1 cellular context compared by ENCODE assay signal in the genomic region with DNA sequence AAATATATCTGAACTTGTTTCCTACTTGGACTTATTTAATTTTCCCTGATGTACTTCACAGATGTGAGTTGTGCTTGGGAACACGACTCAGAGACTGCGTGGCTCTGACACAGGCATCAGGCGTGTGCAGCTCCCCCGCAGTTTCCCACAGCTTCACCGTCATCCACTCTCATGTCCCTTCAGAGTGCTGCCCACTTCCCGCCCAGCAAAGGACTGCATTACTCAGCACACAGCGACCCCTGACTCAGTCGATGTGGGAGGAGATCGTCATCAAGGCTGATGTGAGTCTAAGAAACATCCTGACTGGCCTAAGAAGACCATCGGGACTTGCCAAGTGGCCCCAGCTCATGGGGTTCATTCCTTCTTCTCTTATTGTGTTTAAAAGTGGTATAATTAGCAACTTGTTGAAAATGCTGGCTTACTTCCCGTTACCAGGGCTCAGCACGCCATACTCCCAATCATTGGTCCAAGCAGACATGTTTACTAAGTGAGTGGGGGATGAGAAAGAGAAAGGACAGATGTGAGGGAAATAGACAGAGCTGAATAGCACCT.
TF ChIP-seq lines count a peak whose summit lies in the region.

No MANE protein-coding gene starts in this region.

TF ChIP-seq in GM23338, 12 proteins besides CTCF, POLR2A, EP300 and RAD21 (continued from another document):
- TF ChIP-seq, protein P1, sequence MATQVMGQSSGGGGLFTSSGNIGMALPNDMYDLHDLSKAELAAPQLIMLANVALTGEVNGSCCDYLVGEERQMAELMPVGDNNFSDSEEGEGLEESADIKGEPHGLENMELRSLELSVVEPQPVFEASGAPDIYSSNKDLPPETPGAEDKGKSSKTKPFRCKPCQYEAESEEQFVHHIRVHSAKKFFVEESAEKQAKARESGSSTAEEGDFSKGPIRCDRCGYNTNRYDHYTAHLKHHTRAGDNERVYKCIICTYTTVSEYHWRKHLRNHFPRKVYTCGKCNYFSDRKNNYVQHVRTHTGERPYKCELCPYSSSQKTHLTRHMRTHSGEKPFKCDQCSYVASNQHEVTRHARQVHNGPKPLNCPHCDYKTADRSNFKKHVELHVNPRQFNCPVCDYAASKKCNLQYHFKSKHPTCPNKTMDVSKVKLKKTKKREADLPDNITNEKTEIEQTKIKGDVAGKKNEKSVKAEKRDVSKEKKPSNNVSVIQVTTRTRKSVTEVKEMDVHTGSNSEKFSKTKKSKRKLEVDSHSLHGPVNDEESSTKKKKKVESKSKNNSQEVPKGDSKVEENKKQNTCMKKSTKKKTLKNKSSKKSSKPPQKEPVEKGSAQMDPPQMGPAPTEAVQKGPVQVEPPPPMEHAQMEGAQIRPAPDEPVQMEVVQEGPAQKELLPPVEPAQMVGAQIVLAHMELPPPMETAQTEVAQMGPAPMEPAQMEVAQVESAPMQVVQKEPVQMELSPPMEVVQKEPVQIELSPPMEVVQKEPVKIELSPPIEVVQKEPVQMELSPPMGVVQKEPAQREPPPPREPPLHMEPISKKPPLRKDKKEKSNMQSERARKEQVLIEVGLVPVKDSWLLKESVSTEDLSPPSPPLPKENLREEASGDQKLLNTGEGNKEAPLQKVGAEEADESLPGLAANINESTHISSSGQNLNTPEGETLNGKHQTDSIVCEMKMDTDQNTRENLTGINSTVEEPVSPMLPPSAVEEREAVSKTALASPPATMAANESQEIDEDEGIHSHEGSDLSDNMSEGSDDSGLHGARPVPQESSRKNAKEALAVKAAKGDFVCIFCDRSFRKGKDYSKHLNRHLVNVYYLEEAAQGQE (IDR thresholded peaks at IDR 0.05; ENCODE audit: unreplicated experiment) = no peak
- TF ChIP-seq ZNF114 (CRISPR knock-in tag; IDR thresholded peaks at IDR 0.05) = no peak
